Comparison of ENCODE assay signal across 8 cellular contexts in the genomic region with DNA sequence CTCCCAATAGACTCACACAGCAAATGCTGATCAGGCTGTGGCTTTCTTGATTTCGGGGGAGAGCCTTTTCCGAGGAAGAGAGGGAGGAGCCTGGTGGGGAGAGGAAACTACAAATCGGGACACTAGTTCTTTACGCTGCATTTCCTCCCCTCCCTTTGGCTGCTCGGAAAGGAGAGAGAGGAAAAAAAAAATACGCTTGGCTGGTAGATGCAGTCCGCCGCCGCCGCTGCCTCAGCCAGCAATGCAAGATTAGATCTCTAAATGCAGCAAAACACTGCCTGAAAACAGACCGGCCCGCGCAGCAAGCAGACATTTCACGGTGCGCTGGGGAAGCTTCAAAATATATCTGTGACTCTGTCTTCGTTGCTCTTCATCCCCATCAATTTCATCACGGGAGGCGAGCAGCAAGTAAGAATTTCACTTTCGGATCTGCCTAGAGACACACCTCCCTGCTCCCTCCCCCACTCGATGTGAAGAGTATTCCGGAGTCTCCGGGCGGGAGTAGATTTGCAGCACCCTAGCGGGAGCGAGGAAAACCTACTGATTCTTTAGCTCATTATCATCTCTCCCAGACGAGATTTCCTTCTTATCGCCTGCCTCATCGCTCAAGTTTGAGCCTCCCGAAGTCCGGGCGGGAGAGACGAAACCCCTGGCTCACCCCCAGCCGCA. TPM values are rescaled to one million over a fixed set of nuclear protein-coding genes. Genes with fewer than 3 reads are reported as not detected.
DNase-seq lines count a peak whose midpoint lies in the region; ATAC-seq and TF ChIP-seq lines count a peak whose summit lies in the region.

Gene PCDH17 (plus strand): TSS at position 138 of the 669 bp plus-strand sequence. CDS start 803 bp downstream, outside the sequence.

- H3K36me3 Mint-ChIP-seq in stimulated activated memory B cell treated with anti-CD40 and anti-IgM and Interleukin-4, amounts not matched to agents 10 μg/mL and 1 μg/mL and 100 μg/mL, for 72 hours = no peaks in the 10 kb centered on the region

- no peak within 1 kb of the TSS for H3K27ac Mint-ChIP-seq in stimulated activated memory B cell treated with anti-CD40 and anti-IgM and Interleukin-4, amounts not matched to agents 10 μg/mL and 1 μg/mL and 100 μg/mL, for 72 hours

- TF ChIP-seq CTCF in colonic mucosa (IDR thresholded peaks at IDR 0.05) = no peak

- peaks cover 2% of the 10 kb centered on the region for H3K9me3 Mint-ChIP-seq in stimulated activated memory B cell treated with anti-CD40 and anti-IgM and Interleukin-4, amounts not matched to agents 10 μg/mL and 1 μg/mL and 100 μg/mL, for 72 hours

- H3K27me3 ChIP-seq in NT2/D1 (ENCODE audit: insufficient read depth, insufficient read length) (peaks cover 53% of the 10 kb centered on the region), colonic mucosa (peaks cover 38% of the 10 kb centered on the region)

- H3K27me3 Mint-ChIP-seq in stimulated activated memory B cell treated with anti-CD40 and anti-IgM and Interleukin-4, amounts not matched to agents 10 μg/mL and 1 μg/mL and 100 μg/mL, for 72 hours = peaks cover 50% of the 10 kb centered on the region

- peaks cover 30% of the 10 kb centered on the region for H3K4me1 Mint-ChIP-seq in stimulated activated memory B cell treated with anti-CD40 and anti-IgM and Interleukin-4, amounts not matched to agents 10 μg/mL and 1 μg/mL and 100 μg/mL, for 72 hours

- DNase-seq in GM03348 (ENCODE audit: low spot score) (peak; percentile 47), NT2/D1 (ENCODE audit: low read depth, low spot score) (no peak), colonic mucosa (no peak), kidney tubule cell (ENCODE audit: low spot score) (peak; percentile 20)
- DNase-seq in activated CD4-positive, CD25-positive, alpha-beta regulatory T cell (lab: John Stamatoyannopoulos, UW) = no peak

- H3K4me3 ChIP-seq in NT2/D1 (ENCODE audit: insufficient read length, low read depth) (peak within 1 kb of the TSS; percentile 36), colonic mucosa (peak within 1 kb of the TSS; percentile 19)

- H3K36me3 ChIP-seq in NT2/D1 (ENCODE audit: insufficient read depth, insufficient read length, low read length) (no peaks in the 10 kb centered on the region), colonic mucosa (no peaks in the 10 kb centered on the region)

- H3K9ac ChIP-seq in NT2/D1 (ENCODE audit: insufficient read length, low read depth) (no peak within 1 kb of the TSS), colonic mucosa (ENCODE audit: low read depth in 2 of 2, low read length in 2 of 2) (peak within 1 kb of the TSS in 1 of 2 donors; percentile 16)

- intact Hi-C loops in colonic mucosa (cut with DNase I) = no loop called here

- H3K4me1 ChIP-seq in NT2/D1 (ENCODE audit: insufficient read depth, insufficient read length) (no peaks in the 10 kb centered on the region), colonic mucosa (no peaks in the 10 kb centered on the region)

- ATAC-seq in stimulated activated memory B cell treated with anti-CD40 and anti-IgM and Interleukin-4, amounts not matched to agents 10 μg/mL and 1 μg/mL and 100 μg/mL, for 72 hours = no peak
- ATAC-seq in HG02642 (IDR thresholded peaks at IDR 0.05; ENCODE audit: poor library complexity, unreplicated experiment) (no peak), GM18505 (IDR thresholded peaks at IDR 0.05; ENCODE audit: unreplicated experiment) (no peak)

- H3K9me3 ChIP-seq in NT2/D1 (ENCODE audit: insufficient read depth, low read length) = no peaks in the 10 kb centered on the region
- no peaks in the 10 kb centered on the region for H3K9me3 ChIP-seq in colonic mucosa

- H3K4me3 Mint-ChIP-seq in stimulated activated memory B cell treated with anti-CD40 and anti-IgM and Interleukin-4, amounts not matched to agents 10 μg/mL and 1 μg/mL and 100 μg/mL, for 72 hours = peak within 1 kb of the TSS; percentile 51

- no peak within 1 kb of the TSS for H3K27ac ChIP-seq in colonic mucosa

- TF ChIP-seq POLR2A in GM18505 (IDR thresholded peaks at IDR 0.05; ENCODE audit: borderline replicate concordance, extremely low read depth, insufficient read depth, insufficient read length) = no peak

RNA-seq across cellular contexts. Expression of gene PCDH17, which starts in this region (rescaled TPM):
- 1 to 10 TPM; 2.1 to 2.4 TPM for total RNA-seq in colonic mucosa

Comparison
In these comparisons a context has a peak if more than half of its experiments do, and no peak if none do; other contexts are left out.
1. DNase-seq: peak in GM03348 (single experiment) and kidney tubule cell (single experiment); none in NT2/D1 (single experiment), colonic mucosa (single experiment) and activated CD4-positive, CD25-positive, alpha-beta regulatory T cell (0 of 4).